In the genomic region with DNA sequence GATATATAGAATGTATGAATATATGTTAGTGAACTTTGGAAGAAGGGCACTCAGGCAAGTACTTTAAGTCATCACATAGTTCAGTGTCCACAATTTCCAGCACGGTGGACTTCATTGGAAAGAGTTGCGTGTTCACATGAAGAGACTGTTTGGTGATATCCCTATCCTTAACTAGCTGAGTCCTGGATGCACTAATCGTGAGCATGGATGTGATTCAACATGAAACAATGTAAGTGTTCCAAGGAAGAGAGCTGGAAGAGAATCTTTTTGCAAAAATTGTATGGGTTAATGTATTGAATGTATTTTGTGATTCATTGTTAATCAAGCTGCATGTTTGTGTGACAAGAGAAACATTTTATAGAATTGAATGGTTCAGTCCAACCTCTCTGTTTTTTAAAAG, we compare ENCODE assay signal across 14 cellular contexts. TPM values are rescaled to one million over a fixed set of nuclear protein-coding genes. Genes with fewer than 3 reads are reported as not detected.
A peak's percentile ranks its signal among the peaks of the same experiment; 100 is the strongest.
DNase-seq lines count a peak whose midpoint lies in the region; ATAC-seq, FAIRE-seq and TF ChIP-seq lines count a peak whose summit lies in the region.
"Had no signal": no experiment of that assay in that cellular context is flagged by ENCODE, and none has a peak within 500 bp of the region (broad histone marks: within the 10 kb centered on the region; RNA-seq: fewer than 3 reads in every experiment).

No MANE protein-coding gene starts in this region.

- FAIRE-seq in GM19239 (lab: Jason Lieb, UNC): no peak
- FAIRE-seq: HepG2 had no signal

- H3K36me3 Mint-ChIP-seq in stimulated activated naive CD8-positive, alpha-beta T cell treated with anti-CD3 and anti-CD28 coated beads, Interleukin-15, Interleukin-2, amounts not matched to agents 100 ng/mL and 50 ng/mL, for 24 hours (ENCODE audit: low read depth): peaks cover 98% of the 10 kb centered on the region
- H3K36me3 Mint-ChIP-seq in activated T-helper 17 cell treated with anti-CD3 and anti-CD28 coated beads, Interleukin-2, amount 50 U/mL, for 72 hours (ENCODE audit: low read depth): peaks cover 100% of the 10 kb centered on the region

- no peak for TF ChIP-seq CTCF in testis (IDR thresholded peaks at IDR 0.05)

- peaks cover 15% of the 10 kb centered on the region for H3K4me1 ChIP-seq in testis

- DNase-seq in stimulated activated naive CD8-positive, alpha-beta T cell treated with anti-CD3 and anti-CD28 coated beads, Interleukin-15, Interleukin-2, amounts not matched to agents 100 U/mL and 50 U/mL, for 24 hours: no peak
- peak; percentile 38 for DNase-seq in fibroblast of peridontal ligament (ENCODE audit: extremely low read depth)
- DNase-seq in left cardiac atrium: no peak
- DNase-seq in GM19239 (ENCODE audit: insufficient read length, low spot score): no peak
- DNase-seq in testis: no peak
- no peak for DNase-seq in NK-92 treated with Interleukin-12 subunit alpha and Interleukin-12 subunit beta, amount 100 ng/mL, for 24 hours (lab: John Stamatoyannopoulos, UW)
- DNase-seq: activated CD4-positive, CD25-positive, alpha-beta regulatory T cell treated with anti-CD3 and anti-CD28 coated beads, Interleukin-2, amount 50 U/mL, for 72 hours; brain microvascular endothelial cell; left ventricle myocardium inferior; NCI-H2107; NCI-H69 had no signal

- ATAC-seq in stimulated activated naive CD8-positive, alpha-beta T cell treated with anti-CD3 and anti-CD28 coated beads, Interleukin-15, Interleukin-2, amounts not matched to agents 100 U/mL and 50 U/mL, for 24 hours: no peak
- ATAC-seq in activated T-helper 17 cell treated with anti-CD3 and anti-CD28 coated beads, Interleukin-2, amount 50 U/mL, for 72 hours (replicated peaks): no peak
- ATAC-seq in left cardiac atrium: no peak
- ATAC-seq: HepG2 had no signal

- no peak overlapping the region for H3K27ac ChIP-seq in testis
- H3K27ac ChIP-seq: brain microvascular endothelial cell, left ventricle myocardium inferior had no signal

- no peaks in the 10 kb centered on the region for H3K27me3 ChIP-seq in testis
- H3K27me3 ChIP-seq: brain microvascular endothelial cell had no signal

- H3K9me3 Mint-ChIP-seq in stimulated activated naive CD8-positive, alpha-beta T cell treated with anti-CD3 and anti-CD28 coated beads, Interleukin-15, Interleukin-2, amounts not matched to agents 100 ng/mL and 50 ng/mL, for 24 hours: no peaks in the 10 kb centered on the region
- H3K9me3 Mint-ChIP-seq in activated T-helper 17 cell treated with anti-CD3 and anti-CD28 coated beads, Interleukin-2, amount 50 U/mL, for 72 hours: no peaks in the 10 kb centered on the region

- TF ChIP-seq POLR2A in testis (IDR thresholded peaks at IDR 0.05): no peak

- intact Hi-C loops in left cardiac atrium (cut with DNase I) (no loop called here), testis (cut with DNase I; ENCODE audit: low total_unique reads) (loop anchor here (10.0 kb wide), 1 partner anchor 287 kb away; no protein-coding TSS in a partner anchor)

- H3K4me3 ChIP-seq in testis: no peak overlapping the region
- H3K4me3 ChIP-seq: left ventricle myocardium inferior had no signal

- no peaks in the 10 kb centered on the region for H3K9me3 ChIP-seq in testis
- H3K9me3 ChIP-seq: left ventricle myocardium inferior had no signal

- H3K4me3 Mint-ChIP-seq in stimulated activated naive CD8-positive, alpha-beta T cell treated with anti-CD3 and anti-CD28 coated beads, Interleukin-15, Interleukin-2, amounts not matched to agents 100 ng/mL and 50 ng/mL, for 24 hours: peak overlapping the region; percentile 56
- peak overlapping the region; percentile 71 for H3K4me3 Mint-ChIP-seq in activated T-helper 17 cell treated with anti-CD3 and anti-CD28 coated beads, Interleukin-2, amount 50 U/mL, for 72 hours

- H3K27ac Mint-ChIP-seq in stimulated activated naive CD8-positive, alpha-beta T cell treated with anti-CD3 and anti-CD28 coated beads, Interleukin-15, Interleukin-2, amounts not matched to agents 100 ng/mL and 50 ng/mL, for 24 hours: peak overlapping the region; percentile 84
- peak overlapping the region; percentile 87 for H3K27ac Mint-ChIP-seq in activated T-helper 17 cell treated with anti-CD3 and anti-CD28 coated beads, Interleukin-2, amount 50 U/mL, for 72 hours

- H3K4me1 Mint-ChIP-seq in stimulated activated naive CD8-positive, alpha-beta T cell treated with anti-CD3 and anti-CD28 coated beads, Interleukin-15, Interleukin-2, amounts not matched to agents 100 ng/mL and 50 ng/mL, for 24 hours (ENCODE audit: low read depth): peaks cover 100% of the 10 kb centered on the region
- peaks cover 65% of the 10 kb centered on the region for H3K4me1 Mint-ChIP-seq in activated T-helper 17 cell treated with anti-CD3 and anti-CD28 coated beads, Interleukin-2, amount 50 U/mL, for 72 hours

- H3K36me3 ChIP-seq in testis (ENCODE audit: low read depth, missing control alignments): no peaks in the 10 kb centered on the region

- no peaks in the 10 kb centered on the region for H3K27me3 Mint-ChIP-seq in stimulated activated naive CD8-positive, alpha-beta T cell treated with anti-CD3 and anti-CD28 coated beads, Interleukin-15, Interleukin-2, amounts not matched to agents 100 ng/mL and 50 ng/mL, for 24 hours
- H3K27me3 Mint-ChIP-seq in activated T-helper 17 cell treated with anti-CD3 and anti-CD28 coated beads, Interleukin-2, amount 50 U/mL, for 72 hours: no peaks in the 10 kb centered on the region

- WGBS in testis, 2 donors: 77% methylated on average over 3 of the region's 3 CpGs

RNA-seq across cellular contexts. Expression of a gene that starts 8.4 kb away (rescaled TPM):
- total RNA-seq in activated T-helper 17 cell treated with anti-CD3 and anti-CD28 coated beads, Interleukin-2, amount 50 U/mL, for 72 hours: 100 to 1,000 TPM; 391 to 617 TPM
- total RNA-seq in left cardiac atrium (100 to 1,000 TPM; 114 to 148 TPM), testis (100 to 1,000 TPM; 132 to 133 TPM)
- polyA plus RNA-seq in testis (ENCODE audit: insufficient read depth, low read depth, low replicate concordance): 145 TPM

RNA-seq across cellular contexts. Expression of a gene that starts 35.8 kb away (rescaled TPM):
- total RNA-seq in activated T-helper 17 cell treated with anti-CD3 and anti-CD28 coated beads, Interleukin-2, amount 50 U/mL, for 72 hours: 1 to 10 TPM; 1.4 to 1.5 TPM
- total RNA-seq in left cardiac atrium (under 1 TPM; 0.13 to 0.27 TPM), testis (under 1 TPM; 0.31 to 0.37 TPM)
- polyA plus RNA-seq in testis (ENCODE audit: insufficient read depth, low read depth, low replicate concordance): 1.0 TPM

RNA-seq across cellular contexts. Expression of a gene that starts 36.0 kb away (rescaled TPM):
- total RNA-seq in activated T-helper 17 cell treated with anti-CD3 and anti-CD28 coated beads, Interleukin-2, amount 50 U/mL, for 72 hours: 10 to 100 TPM; 27.7 to 27.8 TPM
- total RNA-seq in left cardiac atrium (10 to 100 TPM in 1 of 2 donors, 1 to 10 TPM in 1; 5.9 to 14.6 TPM), testis (1 to 10 TPM; 3.0 to 4.0 TPM)
- 3.0 TPM for polyA plus RNA-seq in testis (ENCODE audit: insufficient read depth, low read depth, low replicate concordance)
